2 cellular contexts compared by ENCODE assay signal in the genomic region with DNA sequence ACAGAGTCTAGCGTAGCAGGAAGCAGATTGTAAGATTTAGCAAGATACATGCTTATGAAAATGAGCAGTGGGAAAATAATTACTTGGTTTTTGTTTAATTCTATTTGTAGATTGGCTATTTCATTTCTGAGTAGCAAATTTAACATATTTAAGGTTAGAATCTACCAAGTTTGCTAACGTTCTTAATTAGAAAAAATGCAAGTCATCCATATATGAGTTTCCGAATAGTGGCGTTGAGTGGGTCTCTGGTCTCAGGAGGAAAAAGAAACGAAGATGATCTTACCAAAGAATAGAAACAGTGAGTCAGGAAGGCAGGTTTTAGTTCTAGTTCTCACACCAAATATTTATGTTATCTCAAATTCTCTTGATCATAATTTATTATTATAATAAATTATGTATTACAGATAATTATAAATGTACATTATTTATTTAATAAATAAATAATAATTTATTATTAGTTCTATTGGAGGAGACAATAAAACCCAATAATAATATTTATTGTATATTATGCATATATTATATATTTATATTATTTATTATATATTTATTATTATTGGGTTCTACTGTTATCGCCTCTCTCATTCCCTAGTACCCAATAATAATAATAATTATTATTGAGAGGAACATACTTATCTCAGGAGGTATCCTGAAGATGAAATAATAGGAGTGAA.
A peak's percentile ranks its signal among the peaks of the same experiment; 100 is the strongest.
TF ChIP-seq lines count a peak whose summit lies in the region.

No MANE protein-coding gene starts in this region.

TF ChIP-seq in IMR-90, 13 proteins besides CTCF, POLR2A, EP300 and RAD21:
- TF ChIP-seq CHD1 (IDR thresholded peaks at IDR 0.05; ENCODE audit: low read depth, low read length) (no peak), NFE2L2 (IDR thresholded peaks at IDR 0.05; ENCODE audit: low read depth, low read length) (peak; percentile 79), BHLHE40 (IDR thresholded peaks at IDR 0.05; ENCODE audit: low read depth, low read length) (no peak), MAZ (IDR thresholded peaks at IDR 0.05; ENCODE audit: borderline replicate concordance, low read depth, low read length) (no peak)
TF ChIP-seq in IMR-90: peak in this region for 1.

TF ChIP-seq in K562, 482 proteins besides CTCF, POLR2A, EP300 and RAD21:
- TF ChIP-seq NFE2L1 (tag; IDR thresholded peaks at IDR 0.05; ENCODE audit: borderline replicate concordance, low read depth) (peak; percentile 26; the same call in 1 of the 2 replicates), ZNF316 (IDR thresholded peaks at IDR 0.05) (peak; percentile 19; the same call in 1 of the 2 replicates), DPF2 (IDR thresholded peaks at IDR 0.05) (no peak), SNRNP70 (optimal IDR thresholded peaks at IDR 0.05; ENCODE audit: low read depth, low read length) (no peak), MAFG (tag; conservative IDR thresholded peaks at IDR 0.05) (peak; percentile 43), PTBP1 (IDR thresholded peaks at IDR 0.05; ENCODE audit: low read depth, low read length) (no peak)
TF ChIP-seq in K562: peak in this region for 3.
